Comparison of ENCODE assay signal across 16 cellular contexts in the genomic region with DNA sequence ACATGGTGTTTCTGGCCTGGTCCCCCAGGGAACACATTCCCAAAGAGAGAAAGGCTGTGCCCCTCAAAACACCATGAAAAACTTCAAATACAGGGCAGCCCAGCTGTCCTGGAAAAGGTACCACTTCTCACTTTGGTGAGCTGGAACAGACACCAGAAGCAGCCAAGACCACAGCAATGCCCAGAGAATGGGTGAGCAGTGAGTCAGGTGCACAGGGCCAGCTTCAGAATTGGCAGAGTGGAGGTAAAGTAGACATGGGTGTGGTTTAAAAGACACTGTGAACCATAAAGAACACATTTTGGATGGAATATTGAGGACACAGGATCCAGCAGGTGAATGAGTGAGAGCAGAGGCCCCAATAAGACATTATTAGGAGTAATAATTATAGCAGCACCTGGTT. TPM values are rescaled to one million over a fixed set of nuclear protein-coding genes. Genes with fewer than 3 reads are reported as not detected.
DNase-seq lines count a peak whose midpoint lies in the region; ATAC-seq and TF ChIP-seq lines count a peak whose summit lies in the region.
"Had no signal": no experiment of that assay in that cellular context is flagged by ENCODE, and none has a peak within 500 bp of the region (broad histone marks: within the 10 kb centered on the region; RNA-seq: fewer than 3 reads in every experiment).

No MANE protein-coding gene starts in this region.

- in situ Hi-C loops in GM13977 (cut with MboI; ENCODE audit: low pct_unique_long_range_greater_than_20kb, low sequenced_read_pairs, unreplicated experiment), result no loop called here

- H3K27ac ChIP-seq in heart left ventricle (peak overlapping the region in 11 of 12 donors; percentile 20 to 66 (median 48)), cingulate gyrus (ENCODE audit: low read depth, low read length) (peak overlapping the region; percentile 48), prostate gland (peak overlapping the region; percentile 10 to 73), tibial artery (peak overlapping the region; percentile 62 to 64)
- H3K27ac ChIP-seq: A549 had no signal

- no peak for DNase-seq in heart left ventricle
- no peak for DNase-seq in left cardiac atrium
- DNase-seq in prostate gland (ENCODE audit: low spot score), result no peak
- DNase-seq in tibial artery, result no peak
- DNase-seq in GM13977 (ENCODE audit: low spot score), result no peak
- DNase-seq in NCI-H187 (lab: John Stamatoyannopoulos, UW), result no peak
- DNase-seq: Caco-2; GF-D8; GOT3; NCI-H2107; NCI-H226; NK-92 treated with Interleukin-12 subunit alpha and Interleukin-12 subunit beta, amount 100 ng/mL, for 24 hours; OCI-M1; RPMI8226 had no signal

- H3K9me3 ChIP-seq in heart left ventricle (no peaks in the 10 kb centered on the region), prostate gland (no peaks in the 10 kb centered on the region), tibial artery (no peaks in the 10 kb centered on the region)
- H3K9me3 ChIP-seq: A549, Caco-2 had no signal

- H3K36me3 ChIP-seq in heart left ventricle (peaks cover 0 to 5% (median 0%) of the 10 kb centered on the region in 9 donors), prostate gland (no peaks in the 10 kb centered on the region), tibial artery (no peaks in the 10 kb centered on the region)

- H3K4me1 ChIP-seq in heart left ventricle (peaks cover 0 to 70% (median 41%) of the 10 kb centered on the region in 12 donors), prostate gland (replicated peaks) (peaks cover 8% of the 10 kb centered on the region), tibial artery (peaks cover 0 to 67% (median 32%) of the 10 kb centered on the region in 4 donors)
- H3K4me1 ChIP-seq: A549, Caco-2 had no signal

- TF ChIP-seq POLR2A in heart left ventricle (IDR thresholded peaks at IDR 0.05) (no peak), prostate gland (IDR thresholded peaks at IDR 0.05) (no peak)

- TF ChIP-seq CTCF in heart left ventricle (IDR thresholded peaks at IDR 0.05) (no peak), prostate gland (IDR thresholded peaks at IDR 0.05) (no peak), tibial artery (IDR thresholded peaks at IDR 0.05) (no peak), GM13977 (IDR thresholded peaks at IDR 0.05; ENCODE audit: extremely low read depth, insufficient read depth, missing control alignments) (no peak)

- intact Hi-C loops in heart left ventricle (cut with DNase I), result loop anchor here in 2 of 10 donors (5.0 to 10.0 kb wide), 2 partner anchors 51 to 54 kb away; partner anchors contain the start of gene FAM13C (in 2 of the 2)
- intact Hi-C loops in left cardiac atrium (cut with DNase I), result no loop called here
- intact Hi-C loops in prostate gland (cut with DNase I), result no loop called here
- intact Hi-C loops in tibial artery (cut with DNase I; ENCODE audit: low total_unique reads), result no loop called here

- no peak for ATAC-seq in heart left ventricle
- ATAC-seq in left cardiac atrium, result no peak
- ATAC-seq: A549 had no signal

- H3K4me3 ChIP-seq in heart left ventricle, result no peak overlapping the region
- H3K4me3 ChIP-seq in prostate gland, result no peak overlapping the region
- H3K4me3 ChIP-seq in tibial artery, result no peak overlapping the region
- H3K4me3 ChIP-seq: A549 had no signal

- H3K27me3 ChIP-seq in heart left ventricle, result no peaks in the 10 kb centered on the region
- H3K27me3 ChIP-seq in prostate gland (replicated peaks; ENCODE audit: insufficient read depth), result no peaks in the 10 kb centered on the region
- no peaks in the 10 kb centered on the region for H3K27me3 ChIP-seq in tibial artery

RNA-seq across cellular contexts. Expression of gene FAM13C, which starts 51.3 kb away (rescaled TPM):
- total RNA-seq in heart left ventricle, result 10 to 100 TPM in 2 of 9 donors, 1 to 10 TPM in 7; 3.6 to 12.4 (median 8.5) TPM
- 1 to 10 TPM in 1 of 2 donors, under 1 TPM in 1; 1.00 to 3.0 TPM for polyA plus RNA-seq in heart left ventricle
- 10 to 100 TPM in 1 of 2 donors, 1 to 10 TPM in 1; 4.6 to 11.9 TPM for total RNA-seq in left cardiac atrium
- total RNA-seq in prostate gland, result 10 to 100 TPM; 56.7 to 66.7 TPM
- polyA plus RNA-seq: A549 had no signal

Comparison
In these comparisons a context has a peak if more than half of its experiments do, and no peak if none do; other contexts are left out.
1. RNA of gene FAM13C, which starts 51.3 kb away (total RNA-seq): 56.7 to 66.7 TPM in prostate gland; 4.6 to 11.9 TPM in left cardiac atrium and 3.6 to 12.4 TPM in heart left ventricle; every median in the first group is over 4 times any median in the second.
2. Peak in every context shown above with its lines, with median percentiles within 50 percentile points of each other: H3K27ac ChIP-seq.